8 cellular contexts compared by ENCODE assay signal in genomic region chr4:140151700-140152014, GRCh38. TPM values are rescaled to one million over a fixed set of nuclear protein-coding genes. Genes with fewer than 3 reads are reported as not detected.
DNase-seq lines count a peak whose midpoint lies in the region; ATAC-seq and TF ChIP-seq lines count a peak whose summit lies in the region.

No MANE protein-coding gene starts in this region.

- CTCF ChIA-PET in activated CD4-positive, alpha-beta memory T cell treated with anti-CD3 and anti-CD28 coated beads, Interleukin-2, amount 10 ng/mL, durations not matched to agents 7 days and 5 days (lab: Charles Lee) = interaction anchor here (1.3 kb wide), 1 partner anchor 28 kb away, joined by 3 read pairs; no protein-coding TSS in a partner anchor

- H3K4me1 ChIP-seq in BLaER1 (peaks cover 39% of the 10 kb centered on the region), mononuclear cell (ENCODE audit: insufficient read depth, low read length) (peaks cover 27% of the 10 kb centered on the region)

- no peaks in the 10 kb centered on the region for H3K9me3 ChIP-seq in BLaER1
- no peaks in the 10 kb centered on the region for H3K9me3 ChIP-seq in mononuclear cell (ENCODE audit: low read depth, low read length)

- H3K4me3 ChIP-seq in BLaER1 (peak overlapping the region; percentile 93), mononuclear cell (ENCODE audit: low read length) (peak overlapping the region; percentile 73)

- TF ChIP-seq POLR2A in erythroblast (IDR thresholded peaks at IDR 0.05; ENCODE audit: low read length) = peak; percentile 56

- peaks cover 43% of the 10 kb centered on the region for H3K4me1 Mint-ChIP-seq in activated CD4-positive, alpha-beta memory T cell treated with anti-CD3 and anti-CD28 coated beads, Interleukin-2, amount 10 ng/mL, durations not matched to agents 7 days and 5 days
- H3K4me1 Mint-ChIP-seq in stimulated activated naive CD8-positive, alpha-beta T cell treated with anti-CD3 and anti-CD28 coated beads, Interleukin-15, Interleukin-2, amounts not matched to agents 100 ng/mL and 50 ng/mL, for 24 hours (ENCODE audit: low read depth) = peaks cover 48% of the 10 kb centered on the region

- H3K27ac Mint-ChIP-seq in activated CD4-positive, alpha-beta memory T cell treated with anti-CD3 and anti-CD28 coated beads, Interleukin-2, amount 10 ng/mL, durations not matched to agents 7 days and 5 days = peak overlapping the region; percentile 58
- peak overlapping the region; percentile 83 for H3K27ac Mint-ChIP-seq in stimulated activated naive CD8-positive, alpha-beta T cell treated with anti-CD3 and anti-CD28 coated beads, Interleukin-15, Interleukin-2, amounts not matched to agents 100 ng/mL and 50 ng/mL, for 24 hours

- peaks cover 66% of the 10 kb centered on the region for H3K27me3 Mint-ChIP-seq in activated CD4-positive, alpha-beta memory T cell treated with anti-CD3 and anti-CD28 coated beads, Interleukin-2, amount 10 ng/mL, durations not matched to agents 7 days and 5 days
- peaks cover 35% of the 10 kb centered on the region for H3K27me3 Mint-ChIP-seq in stimulated activated naive CD8-positive, alpha-beta T cell treated with anti-CD3 and anti-CD28 coated beads, Interleukin-15, Interleukin-2, amounts not matched to agents 100 ng/mL and 50 ng/mL, for 24 hours

- no peaks in the 10 kb centered on the region for H3K27me3 ChIP-seq in BLaER1
- no peaks in the 10 kb centered on the region for H3K27me3 ChIP-seq in mononuclear cell (ENCODE audit: insufficient read depth, low read length)

- H3K36me3 ChIP-seq in BLaER1 = no peaks in the 10 kb centered on the region

- H3K27ac ChIP-seq in BLaER1 = peak overlapping the region; percentile 96

- peak overlapping the region; percentile 96 for H3K9ac ChIP-seq in BLaER1

- H3K9me3 Mint-ChIP-seq in activated CD4-positive, alpha-beta memory T cell treated with anti-CD3 and anti-CD28 coated beads, Interleukin-2, amount 10 ng/mL, durations not matched to agents 7 days and 5 days = no peaks in the 10 kb centered on the region
- H3K9me3 Mint-ChIP-seq in stimulated activated naive CD8-positive, alpha-beta T cell treated with anti-CD3 and anti-CD28 coated beads, Interleukin-15, Interleukin-2, amounts not matched to agents 100 ng/mL and 50 ng/mL, for 24 hours = no peaks in the 10 kb centered on the region

- H4K20me1 ChIP-seq in BLaER1 = no peaks in the 10 kb centered on the region

- H3K4me3 Mint-ChIP-seq in activated CD4-positive, alpha-beta memory T cell treated with anti-CD3 and anti-CD28 coated beads, Interleukin-2, amount 10 ng/mL, durations not matched to agents 7 days and 5 days = peak overlapping the region; percentile 90
- H3K4me3 Mint-ChIP-seq in stimulated activated naive CD8-positive, alpha-beta T cell treated with anti-CD3 and anti-CD28 coated beads, Interleukin-15, Interleukin-2, amounts not matched to agents 100 ng/mL and 50 ng/mL, for 24 hours = peak overlapping the region; percentile 94

- peaks cover 5% of the 10 kb centered on the region for H3K36me3 Mint-ChIP-seq in activated CD4-positive, alpha-beta memory T cell treated with anti-CD3 and anti-CD28 coated beads, Interleukin-2, amount 10 ng/mL, durations not matched to agents 7 days and 5 days (ENCODE audit: low read depth)
- H3K36me3 Mint-ChIP-seq in stimulated activated naive CD8-positive, alpha-beta T cell treated with anti-CD3 and anti-CD28 coated beads, Interleukin-15, Interleukin-2, amounts not matched to agents 100 ng/mL and 50 ng/mL, for 24 hours (ENCODE audit: low read depth) = no peaks in the 10 kb centered on the region

- POLR2A ChIA-PET in activated CD4-positive, alpha-beta memory T cell treated with anti-CD3 and anti-CD28 coated beads, Interleukin-2, amount 10 ng/mL, durations not matched to agents 7 days and 5 days (lab: Charles Lee) = interaction anchor here (1.2 to 2.3 kb wide), 4 partner anchors 35 to 221 kb away, joined by 4 to 7 read pairs (median 6); partner anchors contain the start of gene SCOC

- no peak for ATAC-seq in GM21390 (IDR thresholded peaks at IDR 0.05; ENCODE audit: unreplicated experiment)

- DNase-seq in HT1080 (ENCODE audit: low read depth) = peak; percentile 95
- peak; percentile 98 for DNase-seq in NCI-H82 (lab: John Stamatoyannopoulos, UW)
- peak; percentile 61 for DNase-seq in activated CD4-positive, alpha-beta memory T cell treated with anti-CD3 and anti-CD28 coated beads, Interleukin-2, amount 10 ng/mL, durations not matched to agents 7 days and 5 days
- DNase-seq in erythroblast (lab: John Stamatoyannopoulos, UW) = peak; percentile 72 to 73

- H3K4me2 ChIP-seq in BLaER1 = peak overlapping the region; percentile 72

RNA-seq across cellular contexts. Expression of gene MAML3, which starts 2.3 kb away (rescaled TPM):
- total RNA-seq in HT1080 (2014; rRNA removed; shearing (Covaris generic)) = 8.0 and 11.4 TPM in 2 replicates
- polyA plus RNA-seq in HT1080 (2015; cell fraction: cytosol; rRNA removed) = 8.8 and 11.5 TPM in 2 replicates
- 8.5 and 8.7 TPM in 2 replicates for polyA plus RNA-seq in HT1080 (2015; cell fraction: nucleus; rRNA removed)
- 1 to 10 TPM; 2.5 to 2.6 TPM for total RNA-seq in activated CD4-positive, alpha-beta memory T cell treated with anti-CD3 and anti-CD28 coated beads, Interleukin-2, amount 10 ng/mL, durations not matched to agents 7 days and 5 days
- total RNA-seq in mononuclear cell = 4.4 TPM
